ENCODE assay signal across 12 cellular contexts in the genomic region with DNA sequence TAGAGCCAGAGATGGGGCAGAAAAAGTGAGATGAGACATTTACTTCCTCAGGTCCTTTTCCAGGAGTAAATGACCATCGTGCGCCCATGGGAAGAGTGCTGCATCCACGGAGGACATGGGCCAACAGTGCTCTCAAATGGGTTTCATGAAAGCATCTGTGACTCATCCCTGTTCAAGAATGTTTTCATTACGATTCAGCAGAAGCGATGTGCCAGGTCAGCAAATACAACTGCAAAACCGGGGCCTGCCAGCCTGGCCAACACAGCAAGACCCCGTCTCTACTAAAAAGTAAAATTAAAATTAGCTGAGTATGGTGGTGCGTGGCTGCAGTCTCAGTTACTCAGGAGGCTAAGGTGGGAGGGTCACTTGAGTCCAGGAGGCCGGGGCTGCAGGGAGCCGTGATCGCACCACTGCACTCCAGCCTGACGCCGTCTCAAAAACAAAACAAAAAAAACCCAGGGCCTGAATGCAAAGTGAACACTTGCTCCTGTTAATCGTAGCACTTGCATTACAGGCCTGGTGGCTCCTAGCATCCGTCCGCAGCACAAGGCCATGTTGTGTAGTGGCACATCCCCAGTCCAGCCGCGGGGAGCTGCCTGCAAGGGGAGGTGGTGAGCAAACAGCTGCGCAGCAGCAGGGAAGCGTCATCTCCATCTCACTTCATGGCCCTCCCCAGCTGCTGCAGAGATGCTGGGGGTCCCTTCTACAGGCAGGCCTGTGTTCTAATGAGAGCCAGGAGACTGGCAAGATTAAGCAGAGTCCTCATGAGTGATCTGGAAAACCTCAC.
DNase-seq lines count a peak whose midpoint lies in the region; ATAC-seq, FAIRE-seq and TF ChIP-seq lines count a peak whose summit lies in the region.
"Had no signal": no experiment of that assay in that cellular context is flagged by ENCODE, and none has a peak within 500 bp of the region (broad histone marks: within the 10 kb centered on the region; RNA-seq: fewer than 3 reads in every experiment).

No MANE protein-coding gene starts in this region.

- H3K9me3 Mint-ChIP-seq in astrocyte (ENCODE audit: unreplicated experiment): peaks cover 3% of the 10 kb centered on the region
- H3K9me3 Mint-ChIP-seq: natural killer cell had no signal

- H3K27me3 ChIP-seq in astrocyte (ENCODE audit: insufficient read depth, low read length) (peaks cover 3% of the 10 kb centered on the region), transverse colon (no peaks in the 10 kb centered on the region)

- H3K27ac Mint-ChIP-seq in astrocyte (ENCODE audit: unreplicated experiment): no peak overlapping the region
- H3K27ac Mint-ChIP-seq: natural killer cell had no signal

- no peak overlapping the region for H2AFZ ChIP-seq in astrocyte (ENCODE audit: low read depth, low read length)

- H3K79me2 ChIP-seq in astrocyte (ENCODE audit: insufficient read depth, low read length): no peaks in the 10 kb centered on the region

- no peak for TF ChIP-seq EP300 in transverse colon (IDR thresholded peaks at IDR 0.05; ENCODE audit: low read depth)

- H3K9ac ChIP-seq in astrocyte (ENCODE audit: low read length): no peak overlapping the region

- peak; percentile 59 for FAIRE-seq in astrocyte (lab: Jason Lieb, UNC)

- H3K4me3 Mint-ChIP-seq in astrocyte (ENCODE audit: unreplicated experiment): no peak overlapping the region
- H3K4me3 Mint-ChIP-seq: natural killer cell had no signal

- H4K20me1 ChIP-seq in astrocyte (ENCODE audit: insufficient read depth, low read length): no peaks in the 10 kb centered on the region

- WGBS in transverse colon (ENCODE audit: low coverage in 1 of 2), 2 donors: 63 to 75% methylated on average over 8 to 20 of the region's 20 CpGs

- intact Hi-C loops in transverse colon (cut with DNase I; ENCODE audit: low total_unique reads): no loop called here

- H3K4me1 Mint-ChIP-seq in astrocyte (ENCODE audit: low read depth, unreplicated experiment): peaks cover 20% of the 10 kb centered on the region

- no peak for TF ChIP-seq POLR2A in transverse colon (IDR thresholded peaks at IDR 0.05)

- TF ChIP-seq CTCF in astrocyte (IDR thresholded peaks at IDR 0.05; ENCODE audit: insufficient read depth, low read depth, low read length): no peak
- no peak for TF ChIP-seq CTCF in transverse colon (IDR thresholded peaks at IDR 0.05)
- no peak for TF ChIP-seq CTCF in coronary artery (IDR thresholded peaks at IDR 0.05)

- H3K4me1 ChIP-seq in astrocyte (ENCODE audit: insufficient read depth, low read length) (peaks cover 22% of the 10 kb centered on the region), transverse colon (peaks cover 10 to 32% (median 22%) of the 10 kb centered on the region in 4 donors)

- ATAC-seq in HG02870 (IDR thresholded peaks at IDR 0.05; ENCODE audit: unreplicated experiment): no peak
- ATAC-seq: activated CD4-positive, CD25-positive, alpha-beta regulatory T cell treated with anti-CD3 and anti-CD28 coated beads, Interleukin-2, amount 50 U/mL, for 24 hours had no signal

- H3K4me3 ChIP-seq in astrocyte (ENCODE audit: insufficient read depth, low read depth, low read length): no peak overlapping the region
- H3K4me3 ChIP-seq in transverse colon: no peak overlapping the region
- H3K4me3 ChIP-seq in coronary artery: no peak overlapping the region

- no peaks in the 10 kb centered on the region for H3K36me3 Mint-ChIP-seq in astrocyte (ENCODE audit: low read depth, unreplicated experiment)
- H3K36me3 Mint-ChIP-seq: natural killer cell had no signal

- H3K36me3 ChIP-seq in astrocyte (ENCODE audit: insufficient read depth, low read length): no peaks in the 10 kb centered on the region
- no peaks in the 10 kb centered on the region for H3K36me3 ChIP-seq in transverse colon

- in situ Hi-C loops in transverse colon (cut with MboI; ENCODE audit: low pct_ligation_motif_present in 1 of 4, low pct_unique_long_range_greater_than_20kb in 1 of 4, low sequenced_read_pairs in 3 of 4): loop anchor here in 1 of 4 donors (25.0 kb wide), 1 partner anchor 523 kb away; no protein-coding TSS in a partner anchor

- no peaks in the 10 kb centered on the region for H3K9me3 ChIP-seq in astrocyte (ENCODE audit: insufficient read depth, low read depth, low read length)
- no peaks in the 10 kb centered on the region for H3K9me3 ChIP-seq in transverse colon

- peaks cover 3% of the 10 kb centered on the region for H3K27me3 Mint-ChIP-seq in astrocyte (ENCODE audit: low read depth, unreplicated experiment)

- H3K27ac ChIP-seq in astrocyte (ENCODE audit: low read depth, low read length) (no peak overlapping the region), transverse colon (peak overlapping the region; percentile 66 to 83 (median 78)), coronary artery (peak overlapping the region in 1 of 2 donors; percentile 72)

- peak overlapping the region; percentile 71 for H3K4me2 ChIP-seq in astrocyte (ENCODE audit: low read length)

- peak; percentile 45 for DNase-seq in activated CD8-positive, alpha-beta memory T cell treated with anti-CD3 and anti-CD28 coated beads, Interleukin-2, amount 50 U/mL, for 48 hours
- no peak for DNase-seq in activated CD8-positive, alpha-beta memory T cell treated with anti-CD3 and anti-CD28 coated beads for 24 hours
- DNase-seq in astrocyte (ENCODE audit: low read depth) (peak; percentile 74), kidney tubule cell (ENCODE audit: low spot score) (peak; percentile 59), transverse colon (no peak), coronary artery (ENCODE audit: low spot score) (no peak), amniotic stem cell (lab: John Stamatoyannopoulos, UW) (no peak)
- DNase-seq: activated gamma-delta T cell, dermis blood vessel endothelial cell, natural killer cell had no signal

Comparison
In these comparisons a context has a peak if more than half of its experiments do, and no peak if none do; other contexts are left out.
1. DNase-seq: peak in activated CD8-positive, alpha-beta memory T cell treated with anti-CD3 and anti-CD28 coated beads, Interleukin-2, amount 50 U/mL, for 48 hours (single experiment), astrocyte (single experiment) and kidney tubule cell (single experiment); none in activated CD8-positive, alpha-beta memory T cell treated with anti-CD3 and anti-CD28 coated beads for 24 hours (single experiment), transverse colon (single experiment), coronary artery (single experiment) and amniotic stem cell (single experiment).